18 cellular contexts compared by ENCODE assay signal in the genomic region with DNA sequence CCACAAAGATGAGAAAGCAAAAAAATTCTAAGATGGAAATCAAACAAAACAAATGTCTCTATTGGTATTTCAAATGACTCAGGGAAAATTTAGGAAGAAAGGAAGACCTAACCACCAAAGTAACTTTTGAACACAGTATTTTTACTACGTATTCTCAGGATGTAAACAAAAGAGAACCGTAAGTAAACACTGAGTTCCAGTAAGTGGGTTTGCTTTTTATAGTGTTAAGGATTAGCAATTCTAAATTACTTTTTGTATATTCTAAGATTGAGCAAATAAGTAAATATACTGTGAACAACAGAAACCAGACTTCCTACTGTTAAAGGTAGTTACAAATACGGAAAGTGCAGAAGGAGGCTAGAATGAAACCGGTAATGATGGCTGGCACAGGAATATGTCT. TPM values are rescaled to one million over a fixed set of nuclear protein-coding genes. Genes with fewer than 3 reads are reported as not detected.
DNase-seq lines count a peak whose midpoint lies in the region; ATAC-seq, FAIRE-seq and TF ChIP-seq lines count a peak whose summit lies in the region.
"Had no signal": no experiment of that assay in that cellular context is flagged by ENCODE, and none has a peak within 500 bp of the region (broad histone marks: within the 10 kb centered on the region; RNA-seq: fewer than 3 reads in every experiment).

No MANE protein-coding gene starts in this region.

- no peak overlapping the region for H3K27ac Mint-ChIP-seq in stimulated activated effector memory CD8-positive, alpha-beta T cell treated with anti-CD3 and anti-CD28 coated beads, Interleukin-12 subunit alpha, Interleukin-12 subunit beta, amount 100 ng/mL, for 72 hours
- H3K27ac Mint-ChIP-seq: IgD-negative memory B cell had no signal

- CTCF ChIA-PET in A549 (lab: Yijun Ruan, JAX) = interaction anchor here (1.6 kb wide), 1 partner anchor 19 kb away, joined by 3 read pairs; no protein-coding TSS in a partner anchor

- H3K4me1 ChIP-seq in A549 (peaks cover 15% of the 10 kb centered on the region), rectal smooth muscle tissue (ENCODE audit: control insufficient read depth, insufficient read depth, low read length) (no peaks in the 10 kb centered on the region)

- TF ChIP-seq CTCF in A549 (IDR thresholded peaks at IDR 0.05) = no peak
- no peak for TF ChIP-seq CTCF in fibroblast of villous mesenchyme (IDR thresholded peaks at IDR 0.05; ENCODE audit: insufficient read depth, low read depth, low read length)

- no peak for TF ChIP-seq EP300 in A549 (IDR thresholded peaks at IDR 0.05)

- no peak for TF ChIP-seq RAD21 in A549 (conservative IDR thresholded peaks at IDR 0.05 in 1 of 2, IDR thresholded peaks at IDR 0.05 in 1 of 2)

- ATAC-seq in A549 = peak in 1 of 2 experiments; percentile 59; a peak in 3 of 6 replicates
- no peak for ATAC-seq in stimulated activated effector memory CD8-positive, alpha-beta T cell treated with anti-CD3 and anti-CD28 coated beads, Interleukin-12 subunit alpha, Interleukin-12 subunit beta, amount 100 ng/mL, for 72 hours
- ATAC-seq: Right ventricle myocardium inferior had no signal

- H3K9me3 ChIP-seq in A549 = no peaks in the 10 kb centered on the region
- H3K9me3 ChIP-seq: Caco-2, SK-N-SH had no signal

- H3K9me3 Mint-ChIP-seq in stimulated activated effector memory CD8-positive, alpha-beta T cell treated with anti-CD3 and anti-CD28 coated beads, Interleukin-12 subunit alpha, Interleukin-12 subunit beta, amount 100 ng/mL, for 72 hours = no peaks in the 10 kb centered on the region
- H3K9me3 Mint-ChIP-seq: CD14-positive monocyte had no signal

- 23% methylated on average over 4 of the region's 4 CpGs for WGBS in A549 (ENCODE audit: missing lambda C conversion rate)

- peak in 1 of 2 experiments; percentile 10 for DNase-seq in A549 (ENCODE audit: low read depth in 1 of 2, low spot score in 1 of 2)
- DNase-seq in LoVo (ENCODE audit: low spot score) = peak; percentile 1
- DNase-seq in fibroblast of villous mesenchyme (ENCODE audit: low read depth) = peak; percentile 30
- no peak for DNase-seq in NCI-H146 (lab: John Stamatoyannopoulos, UW)
- no peak for DNase-seq in stimulated activated effector memory CD8-positive, alpha-beta T cell treated with anti-CD3 and anti-CD28 coated beads, Interleukin-12 subunit alpha, Interleukin-12 subunit beta, amount 100 ng/mL, for 72 hours (ENCODE audit: low spot score in 2 of 2)
- no peak for DNase-seq in activated CD8-positive, alpha-beta memory T cell treated with anti-CD3 and anti-CD28 coated beads, Interleukin-2, amount 50 U/mL, for 4 hours
- no peak for DNase-seq in NCI-H2171 (lab: John Stamatoyannopoulos, UW)
- DNase-seq: Caco-2, NCI-H1092, NCI-H1694, NCI-H2107, NCI-H446, NCI-H748 treated with DMSO at 0.1 percent for 48 hours, SK-N-SH had no signal

- H3K36me3 Mint-ChIP-seq in stimulated activated effector memory CD8-positive, alpha-beta T cell treated with anti-CD3 and anti-CD28 coated beads, Interleukin-12 subunit alpha, Interleukin-12 subunit beta, amount 100 ng/mL, for 72 hours = no peaks in the 10 kb centered on the region

- no peaks in the 10 kb centered on the region for H3K36me3 ChIP-seq in rectal smooth muscle tissue (ENCODE audit: control insufficient read depth, insufficient read depth, low read length)

- FAIRE-seq in A549 (lab: Jason Lieb, UNC) = no peak

- H3K9ac ChIP-seq in rectal smooth muscle tissue (ENCODE audit: low read length) = no peak overlapping the region
- H3K9ac ChIP-seq: SK-N-SH had no signal

- no peaks in the 10 kb centered on the region for H3K4me1 Mint-ChIP-seq in stimulated activated effector memory CD8-positive, alpha-beta T cell treated with anti-CD3 and anti-CD28 coated beads, Interleukin-12 subunit alpha, Interleukin-12 subunit beta, amount 100 ng/mL, for 72 hours

- H3K4me3 ChIP-seq in A549 = no peak overlapping the region
- H3K4me3 ChIP-seq in fibroblast of villous mesenchyme (ENCODE audit: low read depth, low read length) = no peak overlapping the region
- H3K4me3 ChIP-seq in rectal smooth muscle tissue (ENCODE audit: low read length) = no peak overlapping the region

- H3K27me3 ChIP-seq in rectal smooth muscle tissue (ENCODE audit: control insufficient read depth, insufficient read depth, low read length) = no peaks in the 10 kb centered on the region

- peak overlapping the region; percentile 55 for H3K4me2 ChIP-seq in A549
- H3K4me2 ChIP-seq: SK-N-SH had no signal

- no peak overlapping the region for H3K4me3 Mint-ChIP-seq in stimulated activated effector memory CD8-positive, alpha-beta T cell treated with anti-CD3 and anti-CD28 coated beads, Interleukin-12 subunit alpha, Interleukin-12 subunit beta, amount 100 ng/mL, for 72 hours
- H3K4me3 Mint-ChIP-seq: IgD-negative memory B cell had no signal

- no peak for TF ChIP-seq POLR2A in A549 (IDR thresholded peaks at IDR 0.05; ENCODE audit: low read length)

- H3K27ac ChIP-seq in A549 (peak overlapping the region; percentile 1 to 52; a peak in 3 of 6 replicates), rectal smooth muscle tissue (ENCODE audit: low read depth, low read length) (peak overlapping the region; percentile 11)

- POLR2A ChIA-PET in A549 (lab: Yijun Ruan, JAX) = no interaction called here

TF ChIP-seq in A549, 52 proteins besides CTCF, POLR2A, EP300 and RAD21:
- TF ChIP-seq JUN (IDR thresholded peaks at IDR 0.05) (no peak), CBX2 (IDR thresholded peaks at IDR 0.05; ENCODE audit: borderline replicate concordance, low read depth) (no peak), MAFK (IDR thresholded peaks at IDR 0.05; ENCODE audit: partially characterized antibody) (peak; percentile 1)

RNA-seq across cellular contexts. Expression of a gene that starts 31.6 kb away (rescaled TPM):
- polyA plus RNA-seq in A549 (2011; rRNA removed) = 26.0 and 39.3 TPM in 2 replicates
- 5.7 and 6.4 TPM in 2 replicates for polyA plus RNA-seq in A549 (2012; cell fraction: cytosol; rRNA removed)
- 2.7 and 5.7 TPM in 2 replicates for polyA plus RNA-seq in A549 (2012; cell fraction: nucleus; rRNA removed)
- 12.6 to 16.3 TPM (median 12.8 TPM) in 3 replicates for polyA plus RNA-seq in A549 (2017; fragmentation: RNase III; extraction: RNeasy Plus Mini Kit Qiagen cat#74134 plus additional on column Dnase treatment)
- 17.4 and 18.7 TPM in 2 replicates for polyA minus RNA-seq in A549 (2011; rRNA and poly(A)+ RNA removed)
- 13.5 and 14.2 TPM in 2 replicates for total RNA-seq in fibroblast of villous mesenchyme

Comparison
In these comparisons a context has a peak if more than half of its experiments do, and no peak if none do; other contexts are left out.
1. DNase-seq: peak in LoVo (single experiment) and fibroblast of villous mesenchyme (single experiment); none in NCI-H146 (single experiment), stimulated activated effector memory CD8-positive, alpha-beta T cell treated with anti-CD3 and anti-CD28 coated beads, Interleukin-12 subunit alpha, Interleukin-12 subunit beta, amount 100 ng/mL, for 72 hours (0 of 2), activated CD8-positive, alpha-beta memory T cell treated with anti-CD3 and anti-CD28 coated beads, Interleukin-2, amount 50 U/mL, for 4 hours (single experiment) and NCI-H2171 (single experiment).